Comparison of ENCODE assay signal across 1 cellular context in the genomic region with DNA sequence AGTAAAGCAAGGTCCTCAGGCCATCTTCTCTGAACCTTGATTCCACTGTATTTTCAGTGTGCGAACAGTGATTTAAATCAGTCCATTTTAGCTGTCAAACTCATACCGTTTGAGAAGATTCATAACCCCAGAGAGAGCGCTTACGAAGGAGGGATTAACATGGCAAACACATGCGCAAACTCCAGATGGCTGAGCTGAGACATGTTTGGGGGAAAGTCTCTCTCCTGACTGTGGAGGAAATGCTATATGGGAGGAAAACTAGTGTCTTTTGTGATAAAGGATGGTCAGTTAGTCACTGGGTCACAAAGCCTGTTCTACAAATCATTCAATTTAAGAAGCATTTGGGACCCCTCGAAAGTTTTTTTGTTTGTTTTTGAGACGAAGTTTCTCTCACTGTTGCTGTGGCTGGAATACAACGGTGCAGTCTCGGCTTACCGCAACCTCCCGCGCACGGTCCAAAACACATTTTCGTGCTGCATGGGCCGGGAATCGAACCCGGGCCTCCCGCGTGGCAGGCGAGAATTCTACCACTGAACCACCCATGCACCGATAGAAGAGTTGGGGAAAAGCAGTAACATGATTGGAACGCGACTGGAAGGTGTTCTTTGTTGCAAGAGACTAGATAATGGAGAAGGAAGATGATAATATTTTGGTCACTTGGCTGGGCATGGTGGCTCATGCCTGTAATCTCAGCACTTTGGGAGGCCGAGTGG.
TF ChIP-seq lines count a peak whose summit lies in the region.

No MANE protein-coding gene starts in this region.

TF ChIP-seq in HepG2, 621 proteins besides CTCF, POLR2A, EP300 and RAD21 (continued from another document and continues in another):
- TF ChIP-seq, protein P1, sequence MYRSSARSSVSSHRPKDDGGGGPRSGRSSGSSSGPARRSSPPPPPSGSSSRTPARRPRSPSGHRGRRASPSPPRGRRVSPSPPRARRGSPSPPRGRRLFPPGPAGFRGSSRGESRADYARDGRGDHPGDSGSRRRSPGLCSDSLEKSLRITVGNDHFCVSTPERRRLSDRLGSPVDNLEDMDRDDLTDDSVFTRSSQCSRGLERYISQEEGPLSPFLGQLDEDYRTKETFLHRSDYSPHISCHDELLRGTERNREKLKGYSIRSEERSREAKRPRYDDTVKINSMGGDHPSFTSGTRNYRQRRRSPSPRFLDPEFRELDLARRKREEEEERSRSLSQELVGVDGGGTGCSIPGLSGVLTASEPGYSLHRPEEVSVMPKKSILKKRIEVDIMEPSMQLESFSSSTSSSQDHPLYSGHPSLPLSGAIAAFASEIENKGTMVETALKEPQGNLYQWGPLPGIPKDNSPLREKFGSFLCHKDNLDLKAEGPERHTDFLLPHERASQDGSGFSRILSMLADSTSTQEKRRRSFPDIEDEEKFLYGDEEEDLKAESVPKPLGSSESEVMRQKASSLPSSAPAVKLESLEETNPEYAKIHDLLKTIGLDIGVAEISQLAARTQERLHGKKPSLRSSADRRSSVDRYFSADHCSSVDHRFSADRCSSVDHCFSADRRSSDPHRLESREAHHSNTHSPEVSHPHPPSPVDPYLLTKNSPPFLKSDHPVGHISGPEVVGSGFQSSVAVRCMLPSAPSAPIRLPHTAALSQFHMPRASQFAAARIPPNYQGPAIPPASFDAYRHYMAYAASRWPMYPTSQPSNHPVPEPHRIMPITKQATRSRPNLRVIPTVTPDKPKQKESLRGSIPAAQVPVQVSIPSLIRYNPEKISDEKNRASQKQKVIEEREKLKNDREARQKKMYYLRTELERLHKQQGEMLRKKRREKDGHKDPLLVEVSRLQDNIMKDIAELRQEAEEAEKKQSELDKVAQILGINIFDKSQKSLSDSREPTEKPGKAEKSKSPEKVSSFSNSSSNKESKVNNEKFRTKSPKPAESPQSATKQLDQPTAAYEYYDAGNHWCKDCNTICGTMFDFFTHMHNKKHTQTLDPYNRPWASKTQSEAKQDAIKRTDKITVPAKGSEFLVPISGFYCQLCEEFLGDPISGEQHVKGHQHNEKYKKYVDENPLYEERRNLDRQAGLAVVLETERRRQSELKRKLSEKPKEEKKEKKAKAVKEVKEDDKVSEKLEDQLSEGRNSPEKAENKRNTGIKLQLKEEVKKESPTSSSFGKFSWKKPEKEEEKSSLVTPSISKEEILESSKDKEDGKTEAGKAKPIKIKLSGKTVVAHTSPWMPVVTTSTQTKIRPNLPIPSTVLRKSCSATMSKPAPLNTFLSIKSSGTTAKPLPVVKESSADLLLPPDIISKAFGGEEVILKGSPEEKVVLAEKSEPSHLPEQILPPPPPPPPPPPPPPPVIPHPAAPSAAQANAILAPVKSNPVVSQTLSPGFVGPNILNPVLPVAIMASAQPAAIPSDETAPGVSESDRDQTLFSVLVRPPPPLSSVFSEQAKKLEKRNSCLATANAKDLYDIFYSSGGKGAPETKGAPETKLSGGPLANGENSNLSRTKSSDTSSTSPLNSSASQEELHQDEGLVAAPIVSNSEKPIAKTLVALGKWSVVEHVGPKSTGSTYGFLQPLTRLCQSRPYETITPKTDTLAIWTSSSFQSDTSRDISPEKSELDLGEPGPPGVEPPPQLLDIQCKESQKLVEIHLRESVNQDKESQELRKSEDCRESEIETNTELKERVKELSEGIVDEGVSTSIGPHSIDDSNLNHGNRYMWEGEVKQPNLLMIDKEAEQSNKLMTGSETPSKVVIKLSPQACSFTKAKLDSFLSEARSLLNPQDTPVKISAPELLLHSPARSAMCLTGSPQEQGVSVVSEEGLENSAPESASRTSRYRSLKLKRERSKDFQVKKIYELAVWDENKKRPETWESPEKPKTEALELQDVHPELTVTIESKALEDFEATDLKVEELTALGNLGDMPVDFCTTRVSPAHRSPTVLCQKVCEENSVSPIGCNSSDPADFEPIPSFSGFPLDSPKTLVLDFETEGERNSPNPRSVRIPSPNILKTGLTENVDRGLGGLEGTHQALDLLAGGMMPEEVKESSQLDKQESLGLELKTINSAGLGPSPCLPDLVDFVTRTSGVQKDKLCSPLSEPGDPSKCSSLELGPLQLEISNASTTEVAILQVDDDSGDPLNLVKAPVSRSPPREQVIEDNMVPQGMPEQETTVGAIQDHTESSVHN (CRISPR knock-in tag; IDR thresholded peaks at IDR 0.05), result 0 out of 2 replicates have a peak, but pooled peaks have one; percentile 40
- TF ChIP-seq GLMP (CRISPR knock-in tag; IDR thresholded peaks at IDR 0.05; ENCODE audit: borderline replicate concordance) (no peak), TSC22D2 (CRISPR knock-in tag; IDR thresholded peaks at IDR 0.05; ENCODE audit: borderline replicate concordance) (no peak), FOSL1 (CRISPR knock-in tag; IDR thresholded peaks at IDR 0.05; ENCODE audit: borderline replicate concordance) (no peak), ZNF883 (CRISPR knock-in tag; IDR thresholded peaks at IDR 0.05; ENCODE audit: not compliant biosample characterization) (no peak), ZBTB7B (CRISPR knock-in tag; IDR thresholded peaks at IDR 0.05) (peak; percentile 93), ZNF550 (CRISPR knock-in tag; IDR thresholded peaks at IDR 0.05; ENCODE audit: borderline replicate concordance) (0 out of 2 replicates have a peak, but pooled peaks have one; percentile 33), ELF1 (CRISPR knock-in tag; IDR thresholded peaks at IDR 0.05) (peak; percentile 32; the same call in 1 of the 2 replicates), HIVEP1 (CRISPR knock-in tag; IDR thresholded peaks at IDR 0.05) (peak; percentile 44; the same call in 1 of the 2 replicates), MTF2 (CRISPR knock-in tag; IDR thresholded peaks at IDR 0.05; ENCODE audit: borderline replicate concordance) (no peak), EZH2 (conservative IDR thresholded peaks at IDR 0.05; ENCODE audit: low read depth, low read length) (no peak), RXRB (CRISPR knock-in tag; IDR thresholded peaks at IDR 0.05; ENCODE audit: borderline replicate concordance) (peak; percentile 60; the same call in 1 of the 2 replicates), REXO4 (CRISPR knock-in tag; IDR thresholded peaks at IDR 0.05; ENCODE audit: borderline replicate concordance) (no peak), YEATS2 (CRISPR knock-in tag; IDR thresholded peaks at IDR 0.05; ENCODE audit: borderline replicate concordance) (no peak), ZNF292 (CRISPR knock-in tag; IDR thresholded peaks at IDR 0.05; ENCODE audit: borderline replicate concordance, low read depth) (peak; percentile 68), ERF (CRISPR knock-in tag; IDR thresholded peaks at IDR 0.05) (peak; percentile 60), GZF1 (CRISPR knock-in tag; IDR thresholded peaks at IDR 0.05) (no peak), ZNF598 (CRISPR knock-in tag; IDR thresholded peaks at IDR 0.05; ENCODE audit: borderline replicate concordance) (peak; percentile 87; the same call in 1 of the 2 replicates), ADNP (CRISPR knock-in tag; IDR thresholded peaks at IDR 0.05) (peak; percentile 81; the same call in 1 of the 2 replicates), FLYWCH1 (CRISPR knock-in tag; IDR thresholded peaks at IDR 0.05) (no peak), REPIN1 (CRISPR knock-in tag; IDR thresholded peaks at IDR 0.05; ENCODE audit: borderline replicate concordance, low read depth) (peak; percentile 91), FOXJ3 (CRISPR knock-in tag; IDR thresholded peaks at IDR 0.05; ENCODE audit: borderline replicate concordance) (peak; percentile 85), PAX8 (CRISPR knock-in tag; IDR thresholded peaks at IDR 0.05; ENCODE audit: borderline replicate concordance) (0 out of 2 replicates have a peak, but pooled peaks have one; percentile 90), ZFP36L1 (CRISPR knock-in tag; IDR thresholded peaks at IDR 0.05) (peak; percentile 58; the same call in 1 of the 2 replicates), CEBPG (CRISPR knock-in tag; IDR thresholded peaks at IDR 0.05) (peak; percentile 72), MAFK (conservative IDR thresholded peaks at IDR 0.05 in 1 of 2, IDR thresholded peaks at IDR 0.05 in 1 of 2; ENCODE audit: low read length in 2 of 2) (no peak), ZBED4 (CRISPR knock-in tag; IDR thresholded peaks at IDR 0.05; ENCODE audit: borderline replicate concordance) (peak; percentile 96; the same call in 1 of the 2 replicates), ZNF121 (CRISPR knock-in tag; IDR thresholded peaks at IDR 0.05) (peak; percentile 67), CENPX (CRISPR knock-in tag; IDR thresholded peaks at IDR 0.05) (no peak)
- TF ChIP-seq, protein P2, sequence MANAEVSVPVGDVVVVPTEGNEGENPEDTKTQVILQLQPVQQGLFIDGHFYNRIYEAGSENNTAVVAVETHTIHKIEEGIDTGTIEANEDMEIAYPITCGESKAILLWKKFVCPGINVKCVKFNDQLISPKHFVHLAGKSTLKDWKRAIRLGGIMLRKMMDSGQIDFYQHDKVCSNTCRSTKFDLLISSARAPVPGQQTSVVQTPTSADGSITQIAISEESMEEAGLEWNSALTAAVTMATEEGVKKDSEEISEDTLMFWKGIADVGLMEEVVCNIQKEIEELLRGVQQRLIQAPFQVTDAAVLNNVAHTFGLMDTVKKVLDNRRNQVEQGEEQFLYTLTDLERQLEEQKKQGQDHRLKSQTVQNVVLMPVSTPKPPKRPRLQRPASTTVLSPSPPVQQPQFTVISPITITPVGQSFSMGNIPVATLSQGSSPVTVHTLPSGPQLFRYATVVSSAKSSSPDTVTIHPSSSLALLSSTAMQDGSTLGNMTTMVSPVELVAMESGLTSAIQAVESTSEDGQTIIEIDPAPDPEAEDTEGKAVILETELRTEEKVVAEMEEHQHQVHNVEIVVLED (CRISPR knock-in tag; IDR thresholded peaks at IDR 0.05; ENCODE audit: borderline replicate concordance), result peak; percentile 58; the same call in 1 of the 2 replicates
- TF ChIP-seq, protein P3, sequence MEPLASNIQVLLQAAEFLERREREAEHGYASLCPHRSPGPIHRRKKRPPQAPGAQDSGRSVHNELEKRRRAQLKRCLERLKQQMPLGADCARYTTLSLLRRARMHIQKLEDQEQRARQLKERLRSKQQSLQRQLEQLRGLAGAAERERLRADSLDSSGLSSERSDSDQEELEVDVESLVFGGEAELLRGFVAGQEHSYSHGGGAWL (CRISPR knock-in tag; IDR thresholded peaks at IDR 0.05), result no peak
- TF ChIP-seq, protein P4, sequence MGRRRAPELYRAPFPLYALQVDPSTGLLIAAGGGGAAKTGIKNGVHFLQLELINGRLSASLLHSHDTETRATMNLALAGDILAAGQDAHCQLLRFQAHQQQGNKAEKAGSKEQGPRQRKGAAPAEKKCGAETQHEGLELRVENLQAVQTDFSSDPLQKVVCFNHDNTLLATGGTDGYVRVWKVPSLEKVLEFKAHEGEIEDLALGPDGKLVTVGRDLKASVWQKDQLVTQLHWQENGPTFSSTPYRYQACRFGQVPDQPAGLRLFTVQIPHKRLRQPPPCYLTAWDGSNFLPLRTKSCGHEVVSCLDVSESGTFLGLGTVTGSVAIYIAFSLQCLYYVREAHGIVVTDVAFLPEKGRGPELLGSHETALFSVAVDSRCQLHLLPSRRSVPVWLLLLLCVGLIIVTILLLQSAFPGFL (CRISPR knock-in tag; IDR thresholded peaks at IDR 0.05), result no peak
- TF ChIP-seq, protein P5, sequence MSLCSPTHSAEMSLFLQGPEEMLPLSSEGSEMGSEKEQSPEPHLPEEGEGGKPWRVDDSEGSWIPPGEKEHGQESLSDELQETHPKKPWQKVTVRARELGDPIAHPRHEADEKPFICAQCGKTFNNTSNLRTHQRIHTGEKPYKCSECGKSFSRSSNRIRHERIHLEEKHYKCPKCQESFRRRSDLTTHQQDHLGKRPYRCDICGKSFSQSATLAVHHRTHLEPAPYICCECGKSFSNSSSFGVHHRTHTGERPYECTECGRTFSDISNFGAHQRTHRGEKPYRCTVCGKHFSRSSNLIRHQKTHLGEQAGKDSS (CRISPR knock-in tag; IDR thresholded peaks at IDR 0.05; ENCODE audit: borderline replicate concordance, low read depth), result peak; percentile 93
- TF ChIP-seq, protein P6, sequence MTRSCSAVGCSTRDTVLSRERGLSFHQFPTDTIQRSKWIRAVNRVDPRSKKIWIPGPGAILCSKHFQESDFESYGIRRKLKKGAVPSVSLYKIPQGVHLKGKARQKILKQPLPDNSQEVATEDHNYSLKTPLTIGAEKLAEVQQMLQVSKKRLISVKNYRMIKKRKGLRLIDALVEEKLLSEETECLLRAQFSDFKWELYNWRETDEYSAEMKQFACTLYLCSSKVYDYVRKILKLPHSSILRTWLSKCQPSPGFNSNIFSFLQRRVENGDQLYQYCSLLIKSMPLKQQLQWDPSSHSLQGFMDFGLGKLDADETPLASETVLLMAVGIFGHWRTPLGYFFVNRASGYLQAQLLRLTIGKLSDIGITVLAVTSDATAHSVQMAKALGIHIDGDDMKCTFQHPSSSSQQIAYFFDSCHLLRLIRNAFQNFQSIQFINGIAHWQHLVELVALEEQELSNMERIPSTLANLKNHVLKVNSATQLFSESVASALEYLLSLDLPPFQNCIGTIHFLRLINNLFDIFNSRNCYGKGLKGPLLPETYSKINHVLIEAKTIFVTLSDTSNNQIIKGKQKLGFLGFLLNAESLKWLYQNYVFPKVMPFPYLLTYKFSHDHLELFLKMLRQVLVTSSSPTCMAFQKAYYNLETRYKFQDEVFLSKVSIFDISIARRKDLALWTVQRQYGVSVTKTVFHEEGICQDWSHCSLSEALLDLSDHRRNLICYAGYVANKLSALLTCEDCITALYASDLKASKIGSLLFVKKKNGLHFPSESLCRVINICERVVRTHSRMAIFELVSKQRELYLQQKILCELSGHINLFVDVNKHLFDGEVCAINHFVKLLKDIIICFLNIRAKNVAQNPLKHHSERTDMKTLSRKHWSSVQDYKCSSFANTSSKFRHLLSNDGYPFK (CRISPR knock-in tag; IDR thresholded peaks at IDR 0.05; ENCODE audit: borderline replicate concordance), result peak; percentile 64; the same call in 1 of the 2 replicates
